ENCODE assay signal across 1 cellular context in genomic region chr19:16588089-16588823, GRCh38.
TF ChIP-seq lines count a peak whose summit lies in the region.

No MANE protein-coding gene starts in this region.

TF ChIP-seq in H1, 55 proteins besides CTCF, POLR2A, EP300 and RAD21:
- TF ChIP-seq NRF1 (IDR thresholded peaks at IDR 0.05; ENCODE audit: low read depth, low read length) (no peak), RNF2 (IDR thresholded peaks at IDR 0.05; ENCODE audit: borderline replicate concordance, low read depth, low read length, missing control alignments, poor library complexity, severe bottlenecking) (no peak), BCL11A (IDR thresholded peaks at IDR 0.05; ENCODE audit: low read depth in 2 of 2, low read length in 2 of 2) (no peak), RBBP5 (IDR thresholded peaks at IDR 0.05; ENCODE audit: borderline replicate concordance, low read depth, low read length) (no peak), FOSL1 (IDR thresholded peaks at IDR 0.05; ENCODE audit: insufficient read depth, low read depth, low read length) (no peak)
